In the genomic region with DNA sequence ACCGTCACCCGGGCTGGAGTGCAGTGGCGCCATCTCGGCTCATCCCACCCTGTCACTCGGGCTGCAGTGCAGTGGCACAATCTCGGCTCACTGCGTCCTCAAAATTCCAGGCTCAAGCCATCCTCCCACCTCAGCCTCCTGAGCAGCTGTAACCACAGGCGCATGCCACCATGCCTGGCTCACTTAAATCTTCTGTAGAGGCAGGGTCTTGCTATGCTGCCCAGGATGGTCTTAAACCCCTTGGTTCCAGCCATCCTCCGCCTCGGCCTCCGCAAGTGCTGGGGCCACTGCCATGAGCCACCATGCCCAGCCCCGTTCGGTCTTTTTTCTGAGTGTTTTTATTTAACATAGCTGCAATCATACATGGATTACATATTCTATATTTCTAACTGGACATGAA, we compare ENCODE assay signal across 14 cellular contexts. TPM values are rescaled to one million over a fixed set of nuclear protein-coding genes. Genes with fewer than 3 reads are reported as not detected.
A peak's percentile ranks its signal among the peaks of the same experiment; 100 is the strongest.
DNase-seq lines count a peak whose midpoint lies in the region; ATAC-seq and TF ChIP-seq lines count a peak whose summit lies in the region.
"Had no signal": no experiment of that assay in that cellular context is flagged by ENCODE, and none has a peak within 500 bp of the region (broad histone marks: within the 10 kb centered on the region; RNA-seq: fewer than 3 reads in every experiment).

No MANE protein-coding gene starts in this region.

- H3K27me3 ChIP-seq in lower lobe of right lung (ENCODE audit: low read depth) (no peaks in the 10 kb centered on the region), upper lobe of right lung (no peaks in the 10 kb centered on the region)
- H3K27me3 ChIP-seq: BLaER1 treated with 17β-estradiol and CSF1 and Interleukin-3, amounts not matched to agents 10 nM and 100 nM had no signal

- H3K27ac ChIP-seq in lower lobe of right lung (no peak overlapping the region), upper lobe of right lung (no peak overlapping the region)
- H3K27ac ChIP-seq: BLaER1 treated with 17β-estradiol and CSF1 and Interleukin-3, amounts not matched to agents 10 nM and 100 nM; HL-60 had no signal

- TF ChIP-seq CTCF in lower lobe of right lung (IDR thresholded peaks at IDR 0.05) (no peak), upper lobe of right lung (IDR thresholded peaks at IDR 0.05) (no peak)

- H3K4me3 ChIP-seq in lower lobe of right lung (no peak overlapping the region), upper lobe of right lung (no peak overlapping the region)
- H3K4me3 ChIP-seq: BLaER1 treated with 17β-estradiol and CSF1 and Interleukin-3, amounts not matched to agents 10 nM and 100 nM; GM12878; HAP-1 had no signal

- peaks cover 19% of the 10 kb centered on the region for H3K36me3 ChIP-seq in lower lobe of right lung
- peaks cover 3% of the 10 kb centered on the region for H3K36me3 ChIP-seq in upper lobe of right lung

- DNase-seq in cardiac septum (ENCODE audit: low spot score): peak; percentile 29
- no peak for DNase-seq in left ventricle myocardium superior
- peak; percentile 18 for DNase-seq in lower lobe of right lung
- DNase-seq in upper lobe of right lung: peak; percentile 37
- DNase-seq: Calu3; CD8-positive, alpha-beta T cell; DMS79 treated with DMSO at 0.1 percent for 48 hours; GF-D8 had no signal

- no peaks in the 10 kb centered on the region for H3K4me1 ChIP-seq in lower lobe of right lung
- H3K4me1 ChIP-seq in upper lobe of right lung: no peaks in the 10 kb centered on the region
- H3K4me1 ChIP-seq: HAP-1 had no signal

- intact Hi-C loops in cardiac septum (cut with DNase I) (no loop called here), left ventricle myocardium superior (cut with micrococcal nuclease) (no loop called here), lower lobe of right lung (cut with DNase I) (no loop called here), upper lobe of right lung (cut with DNase I) (no loop called here)

- no peak for ATAC-seq in left ventricle myocardium superior
- no peak for ATAC-seq in lower lobe of right lung
- ATAC-seq in upper lobe of right lung: no peak
- ATAC-seq in HG02642 (IDR thresholded peaks at IDR 0.05; ENCODE audit: poor library complexity, unreplicated experiment): no peak
- no peak for ATAC-seq in HG03565 (IDR thresholded peaks at IDR 0.05; ENCODE audit: unreplicated experiment)
- ATAC-seq: CD8-positive, alpha-beta T cell; GM12878 had no signal

- no peaks in the 10 kb centered on the region for H3K9me3 ChIP-seq in lower lobe of right lung
- no peaks in the 10 kb centered on the region for H3K9me3 ChIP-seq in upper lobe of right lung

RNA-seq across cellular contexts. Expression of gene ZFAND2A, which starts 30.6 kb away (rescaled TPM):
- total RNA-seq in cardiac septum: 8.8 TPM
- total RNA-seq in left ventricle myocardium superior: 5.9 TPM
- total RNA-seq in lower lobe of right lung: 14.8 TPM
- 19.9 TPM for total RNA-seq in upper lobe of right lung

RNA-seq across cellular contexts. Expression of gene GPER1, which starts 41.5 kb away (rescaled TPM):
- total RNA-seq in cardiac septum: 2.9 TPM
- 2.8 TPM for total RNA-seq in left ventricle myocardium superior
- total RNA-seq in lower lobe of right lung: 26.0 TPM
- 11.1 TPM for total RNA-seq in upper lobe of right lung
